In genomic region chr2:239086325-239087020, GRCh38 we compare ENCODE assay signal across 1 cellular context.
TF ChIP-seq lines count a peak whose summit lies in the region.

No MANE protein-coding gene starts in this region.

TF ChIP-seq in K562, 482 proteins besides CTCF, POLR2A, EP300 and RAD21 (continued from another document and continues in another):
- TF ChIP-seq ZNF280A (IDR thresholded peaks at IDR 0.05; ENCODE audit: low read depth, partially characterized antibody), result no peak
- no peak for TF ChIP-seq ZNF444 (CRISPR knock-in tag; IDR thresholded peaks at IDR 0.05)
- 0 out of 2 replicates have a peak, but pooled peaks have one; percentile 12 for TF ChIP-seq JUN (IDR thresholded peaks at IDR 0.05; ENCODE audit: borderline replicate concordance, low read depth, low read length)
- TF ChIP-seq JUN (CRISPR knock-in tag; IDR thresholded peaks at IDR 0.05; ENCODE audit: borderline replicate concordance), result no peak
- TF ChIP-seq IRF2 (CRISPR knock-in tag; IDR thresholded peaks at IDR 0.05), result no peak
- TF ChIP-seq SMARCE1 (IDR thresholded peaks at IDR 0.05), result no peak
- no peak for TF ChIP-seq TRIM25 (IDR thresholded peaks at IDR 0.05; ENCODE audit: borderline replicate concordance)
- no peak for TF ChIP-seq REST (CRISPR knock-in tag; IDR thresholded peaks at IDR 0.05; ENCODE audit: low read depth)
- TF ChIP-seq CAMTA2 (CRISPR knock-in tag; conservative IDR thresholded peaks at IDR 0.05), result no peak
- no peak for TF ChIP-seq SETDB1 (IDR thresholded peaks at IDR 0.05; ENCODE audit: low read length)
- peak; percentile 22; the same call in 1 of the 2 replicates for TF ChIP-seq L3MBTL2 (IDR thresholded peaks at IDR 0.05)
- no peak for TF ChIP-seq TAF1 (IDR thresholded peaks at IDR 0.05; ENCODE audit: control insufficient read depth, extremely low read depth, insufficient read depth, low read length, severe bottlenecking)
- no peak for TF ChIP-seq SP2 (IDR thresholded peaks at IDR 0.05; ENCODE audit: extremely low read depth, low read depth, low read length, poor library complexity, severe bottlenecking)
- TF ChIP-seq NONO (IDR thresholded peaks at IDR 0.05; ENCODE audit: low read depth in 2 of 2, low read length in 1 of 2), result no peak
- TF ChIP-seq ZNF445 (CRISPR knock-in tag; IDR thresholded peaks at IDR 0.05; ENCODE audit: low read depth), result no peak
- TF ChIP-seq LCOR (CRISPR knock-in tag; IDR thresholded peaks at IDR 0.05), result no peak
- no peak for TF ChIP-seq POLR2G (IDR thresholded peaks at IDR 0.05; ENCODE audit: low read depth, low read length)
- TF ChIP-seq PHF20 (IDR thresholded peaks at IDR 0.05; ENCODE audit: partially characterized antibody), result no peak
- TF ChIP-seq ZNF133 (CRISPR knock-in tag; IDR thresholded peaks at IDR 0.05), result no peak
- TF ChIP-seq MLX (CRISPR knock-in tag; conservative IDR thresholded peaks at IDR 0.05), result no peak
- no peak for TF ChIP-seq CHD2 (IDR thresholded peaks at IDR 0.05; ENCODE audit: low read depth, low read length)
- no peak for TF ChIP-seq MYBL2 (IDR thresholded peaks at IDR 0.05; ENCODE audit: low read depth)
- TF ChIP-seq MYBL2 (CRISPR knock-in tag; IDR thresholded peaks at IDR 0.05; ENCODE audit: borderline replicate concordance), result no peak
- TF ChIP-seq ARID4B (CRISPR knock-in tag; IDR thresholded peaks at IDR 0.05), result no peak
- no peak for TF ChIP-seq ZNF655 (CRISPR knock-in tag; IDR thresholded peaks at IDR 0.05)
- no peak for TF ChIP-seq ZNF586 (CRISPR knock-in tag; conservative IDR thresholded peaks at IDR 0.05)
- TF ChIP-seq TAF7 (tag; IDR thresholded peaks at IDR 0.05), result no peak
- TF ChIP-seq HSF4 (CRISPR knock-in tag; IDR thresholded peaks at IDR 0.05; ENCODE audit: borderline replicate concordance), result no peak
- no peak for TF ChIP-seq SRSF1 (IDR thresholded peaks at IDR 0.05; ENCODE audit: low read depth, low read length)
- TF ChIP-seq MAZ (CRISPR knock-in tag; conservative IDR thresholded peaks at IDR 0.05 in 1 of 2, IDR thresholded peaks at IDR 0.05 in 1 of 2), result no peak; a peak in 1 of 4 replicates
- TF ChIP-seq ZNF780A (CRISPR knock-in tag; IDR thresholded peaks at IDR 0.05), result no peak
- 0 out of 2 replicates have a peak, but pooled peaks have one; percentile 8 for TF ChIP-seq FOSL1 (tag; conservative IDR thresholded peaks at IDR 0.05)
- TF ChIP-seq FOXP1 (CRISPR knock-in tag; IDR thresholded peaks at IDR 0.05), result no peak
- TF ChIP-seq MECOM (CRISPR knock-in tag; IDR thresholded peaks at IDR 0.05), result no peak
- TF ChIP-seq SMARCA4 (IDR thresholded peaks at IDR 0.05), result no peak; the same call in 1 of the 2 replicates
- TF ChIP-seq STAT5A (IDR thresholded peaks at IDR 0.05; ENCODE audit: borderline replicate concordance, low read length), result peak; percentile 85
- no peak for TF ChIP-seq OTX1 (CRISPR knock-in tag; IDR thresholded peaks at IDR 0.05)
- TF ChIP-seq CREBBP (IDR thresholded peaks at IDR 0.05; ENCODE audit: low read depth, low read length), result no peak
- TF ChIP-seq ZNF41 (CRISPR knock-in tag; conservative IDR thresholded peaks at IDR 0.05), result no peak
- TF ChIP-seq PHB2 (IDR thresholded peaks at IDR 0.05; ENCODE audit: low read depth), result no peak
- TF ChIP-seq XRCC4 (IDR thresholded peaks at IDR 0.05; ENCODE audit: extremely low read depth, insufficient read depth, insufficient read length), result no peak
- TF ChIP-seq ZNF77 (CRISPR knock-in tag; IDR thresholded peaks at IDR 0.05), result no peak
- no peak for TF ChIP-seq ZC3H11A (IDR thresholded peaks at IDR 0.05; ENCODE audit: low read depth, low read length)
- TF ChIP-seq JUNB (CRISPR knock-in tag; conservative IDR thresholded peaks at IDR 0.05), result no peak
- 0 out of 2 replicates have a peak, but pooled peaks have one; percentile 16 for TF ChIP-seq CTBP1 (IDR thresholded peaks at IDR 0.05; ENCODE audit: borderline replicate concordance)
- TF ChIP-seq PML (IDR thresholded peaks at IDR 0.05; ENCODE audit: low read length), result peak; percentile 82
- TF ChIP-seq ZNF398 (CRISPR knock-in tag; IDR thresholded peaks at IDR 0.05), result no peak
- no peak for TF ChIP-seq FOXJ2 (tag; IDR thresholded peaks at IDR 0.05)
- TF ChIP-seq PRDM10 (IDR thresholded peaks at IDR 0.05; ENCODE audit: partially characterized antibody), result no peak
